Comparison of ENCODE assay signal across 14 cellular contexts in genomic region chr20:25256226-25256859, GRCh38. TPM values are rescaled to one million over a fixed set of nuclear protein-coding genes. Genes with fewer than 3 reads are reported as not detected.
A peak's percentile ranks its signal among the peaks of the same experiment; 100 is the strongest.
DNase-seq lines count a peak whose midpoint lies in the region; ATAC-seq and TF ChIP-seq lines count a peak whose summit lies in the region.
"Had no signal": no experiment of that assay in that cellular context is flagged by ENCODE, and none has a peak within 500 bp of the region (broad histone marks: within the 10 kb centered on the region; RNA-seq: fewer than 3 reads in every experiment).

No MANE protein-coding gene starts in this region.

- intact Hi-C loops in lower lobe of right lung (cut with DNase I), result no loop called here

- no peaks in the 10 kb centered on the region for H3K27me3 ChIP-seq in esophagus (ENCODE audit: control insufficient read depth in 1 of 2, insufficient read depth in 2 of 2, low read length in 2 of 2)
- H3K27me3 ChIP-seq in lower lobe of right lung (ENCODE audit: low read depth), result no peaks in the 10 kb centered on the region
- no peaks in the 10 kb centered on the region for H3K27me3 ChIP-seq in thymus (ENCODE audit: control insufficient read depth, insufficient read depth)
- H3K27me3 ChIP-seq in foreskin keratinocyte, result no peaks in the 10 kb centered on the region

- H3K36me3 ChIP-seq in esophagus (ENCODE audit: control insufficient read depth in 2 of 2, insufficient read depth in 2 of 2, low read length in 1 of 2) (peaks cover 0 to 16% of the 10 kb centered on the region in 2 donors), lower lobe of right lung (peaks cover 24% of the 10 kb centered on the region), thymus (ENCODE audit: control insufficient read depth, insufficient read depth) (peaks cover 4% of the 10 kb centered on the region)

- DNase-seq in activated T-cell treated with anti-CD3 and anti-CD28 coated beads, Interleukin-2, amount 50 U/mL, for 72 hours, result no peak
- DNase-seq in activated T-cell treated with anti-CD3 and anti-CD28 coated beads for 4 hours (no peak), lower lobe of right lung (no peak), foreskin keratinocyte (no peak), GM13977 (ENCODE audit: low spot score) (no peak)
- DNase-seq: activated naive CD4-positive, alpha-beta T cell treated with anti-CD3 and anti-CD28 coated beads, Interleukin-2, amount 50 U/mL, for 16 hours; KBM-7; NCI-H146; NCI-H69; stimulated activated CD4-positive, alpha-beta T cell treated with anti-CD3 and anti-CD28 coated beads, Interleukin-12 subunit alpha, Interleukin-12 subunit beta, amount 100 ng/mL, for 4 hours had no signal

- peak overlapping the region; percentile 28 for H3K27ac Mint-ChIP-seq in activated T-cell treated with anti-CD3 and anti-CD28 coated beads, Interleukin-2, amount 50 U/mL, for 72 hours

- no peaks in the 10 kb centered on the region for H3K9me3 ChIP-seq in esophagus (ENCODE audit: control insufficient read depth in 2 of 2, insufficient read depth in 1 of 2, low read depth in 1 of 2, low read length in 1 of 2)
- H3K9me3 ChIP-seq in lower lobe of right lung, result no peaks in the 10 kb centered on the region
- no peaks in the 10 kb centered on the region for H3K9me3 ChIP-seq in thymus (ENCODE audit: control insufficient read depth)

- peaks cover 39% of the 10 kb centered on the region for H3K4me1 Mint-ChIP-seq in activated T-cell treated with anti-CD3 and anti-CD28 coated beads, Interleukin-2, amount 50 U/mL, for 72 hours (ENCODE audit: low read depth)

- peaks cover 0 to 12% of the 10 kb centered on the region in 2 donors for H3K36me3 Mint-ChIP-seq in activated T-cell treated with anti-CD3 and anti-CD28 coated beads, Interleukin-2, amount 50 U/mL, for 72 hours (ENCODE audit: insufficient read depth in 2 of 2)

- ATAC-seq in activated T-cell treated with anti-CD3 and anti-CD28 coated beads, Interleukin-2, amount 50 U/mL, for 72 hours (replicated peaks in 1 of 2), result no peak
- ATAC-seq in lower lobe of right lung, result peak; percentile 41 to 58
- no peak for ATAC-seq in foreskin keratinocyte
- ATAC-seq in HG02623 (IDR thresholded peaks at IDR 0.05; ENCODE audit: unreplicated experiment), result no peak

- no peaks in the 10 kb centered on the region for H3K27me3 Mint-ChIP-seq in activated T-cell treated with anti-CD3 and anti-CD28 coated beads, Interleukin-2, amount 50 U/mL, for 72 hours (ENCODE audit: low read depth)

- no peaks in the 10 kb centered on the region for H3K9me3 Mint-ChIP-seq in activated T-cell treated with anti-CD3 and anti-CD28 coated beads, Interleukin-2, amount 50 U/mL, for 72 hours

- WGBS in esophagus, 2 donors, result 65 to 72% methylated on average over 5 of the region's 5 CpGs
- 98% methylated on average over 5 of the region's 5 CpGs for WGBS in thymus

- in situ Hi-C loops in GM13977 (cut with MboI; ENCODE audit: low pct_unique_long_range_greater_than_20kb, low sequenced_read_pairs, unreplicated experiment), result no loop called here

- H3K4me3 Mint-ChIP-seq in activated T-cell treated with anti-CD3 and anti-CD28 coated beads, Interleukin-2, amount 50 U/mL, for 72 hours, result no peak overlapping the region
- H3K4me3 Mint-ChIP-seq: neural crest cell had no signal

- no peak for TF ChIP-seq CTCF in lower lobe of right lung (IDR thresholded peaks at IDR 0.05)
- no peak for TF ChIP-seq CTCF in foreskin keratinocyte (conservative IDR thresholded peaks at IDR 0.05)
- no peak for TF ChIP-seq CTCF in GM13977 (IDR thresholded peaks at IDR 0.05; ENCODE audit: extremely low read depth, insufficient read depth, missing control alignments)

- H3K27ac ChIP-seq in esophagus (ENCODE audit: low read depth in 2 of 2, low read length in 1 of 2) (peak overlapping the region; percentile 13 to 73), lower lobe of right lung (peak overlapping the region; percentile 59), thymus (ENCODE audit: low read depth) (peak overlapping the region; percentile 33), foreskin keratinocyte (no peak overlapping the region)

- H3K4me3 ChIP-seq in esophagus (ENCODE audit: low read depth in 1 of 2, low read length in 2 of 2), result no peak overlapping the region
- no peak overlapping the region for H3K4me3 ChIP-seq in lower lobe of right lung
- H3K4me3 ChIP-seq in thymus (ENCODE audit: low read length), result no peak overlapping the region

- H3K4me1 ChIP-seq in esophagus (ENCODE audit: control insufficient read depth in 2 of 2, insufficient read depth in 2 of 2, low read length in 1 of 2), result peaks cover 7 to 12% of the 10 kb centered on the region in 2 donors
- H3K4me1 ChIP-seq in lower lobe of right lung, result peaks cover 44% of the 10 kb centered on the region
- peaks cover 5% of the 10 kb centered on the region for H3K4me1 ChIP-seq in thymus (ENCODE audit: control insufficient read depth, insufficient read depth, low read length)
- H3K4me1 ChIP-seq in foreskin keratinocyte, result peaks cover 11% of the 10 kb centered on the region

RNA-seq across cellular contexts. Expression of gene PYGB, which starts 8.5 kb away (rescaled TPM):
- total RNA-seq in activated T-cell treated with anti-CD3 and anti-CD28 coated beads, Interleukin-2, amount 50 U/mL, for 72 hours, result 10 to 100 TPM; 43.7 to 48.3 TPM
- polyA plus RNA-seq in esophagus (10 to 100 TPM; 38.0 to 59.7 TPM), thymus (52.6 TPM), foreskin keratinocyte (196 and 255 TPM in 2 replicates)
- total RNA-seq in lower lobe of right lung (57.5 TPM), foreskin keratinocyte (311 and 439 TPM in 2 replicates)

Comparison
In these comparisons a context has a peak if more than half of its experiments do, and no peak if none do; other contexts are left out.
1. ATAC-seq: peak in lower lobe of right lung (2 of 2); none in activated T-cell treated with anti-CD3 and anti-CD28 coated beads, Interleukin-2, amount 50 U/mL, for 72 hours (0 of 2), foreskin keratinocyte (single experiment) and HG02623 (single experiment).